1 cellular context compared by ENCODE assay signal in the genomic region with DNA sequence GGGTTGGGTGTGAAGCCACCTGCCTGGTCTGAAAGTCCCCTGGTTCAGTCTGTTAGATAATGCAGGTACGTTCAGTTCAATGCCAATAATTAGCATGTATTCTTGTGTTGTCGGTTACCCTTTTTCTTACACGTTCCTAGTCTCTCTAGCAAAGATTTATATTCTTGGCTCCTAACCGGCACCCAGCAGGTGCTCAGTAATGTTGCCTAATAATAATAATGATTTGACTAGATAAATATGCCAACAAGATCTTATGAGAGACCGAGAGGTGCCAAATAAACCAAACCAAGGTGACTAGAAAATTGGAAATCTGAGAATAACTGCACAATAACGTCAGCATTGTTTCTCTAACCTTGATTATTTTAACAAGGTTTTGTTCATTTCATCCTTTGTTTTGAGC.
TF ChIP-seq lines count a peak whose summit lies in the region.

No MANE protein-coding gene starts in this region.

TF ChIP-seq in HepG2, 621 proteins besides CTCF, POLR2A, EP300 and RAD21:
- no peak for TF ChIP-seq RFX3 (CRISPR knock-in tag; IDR thresholded peaks at IDR 0.05)
- TF ChIP-seq, protein P1, sequence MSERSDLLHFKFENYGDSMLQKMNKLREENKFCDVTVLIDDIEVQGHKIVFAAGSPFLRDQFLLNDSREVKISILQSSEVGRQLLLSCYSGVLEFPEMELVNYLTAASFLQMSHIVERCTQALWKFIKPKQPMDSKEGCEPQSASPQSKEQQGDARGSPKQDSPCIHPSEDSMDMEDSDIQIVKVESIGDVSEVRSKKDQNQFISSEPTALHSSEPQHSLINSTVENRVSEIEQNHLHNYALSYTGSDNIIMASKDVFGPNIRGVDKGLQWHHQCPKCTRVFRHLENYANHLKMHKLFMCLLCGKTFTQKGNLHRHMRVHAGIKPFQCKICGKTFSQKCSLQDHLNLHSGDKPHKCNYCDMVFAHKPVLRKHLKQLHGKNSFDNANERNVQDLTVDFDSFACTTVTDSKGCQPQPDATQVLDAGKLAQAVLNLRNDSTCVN (CRISPR knock-in tag; IDR thresholded peaks at IDR 0.05; ENCODE audit: borderline replicate concordance): no peak
- no peak for TF ChIP-seq ATF7-NPFF (CRISPR knock-in tag; IDR thresholded peaks at IDR 0.05; ENCODE audit: low read depth)
- no peak for TF ChIP-seq ZNF615 (CRISPR knock-in tag; IDR thresholded peaks at IDR 0.05; ENCODE audit: borderline replicate concordance)
- no peak for TF ChIP-seq KLF12 (CRISPR knock-in tag; IDR thresholded peaks at IDR 0.05; ENCODE audit: borderline replicate concordance)
- TF ChIP-seq ZNF207 (IDR thresholded peaks at IDR 0.05; ENCODE audit: borderline replicate concordance): no peak
- no peak for TF ChIP-seq HMG20A (CRISPR knock-in tag; IDR thresholded peaks at IDR 0.05; ENCODE audit: borderline replicate concordance)
- TF ChIP-seq SUZ12 (IDR thresholded peaks at IDR 0.05; ENCODE audit: low read depth, low read length): no peak
- no peak for TF ChIP-seq ZNF772 (CRISPR knock-in tag; IDR thresholded peaks at IDR 0.05)
- TF ChIP-seq, protein P2, sequence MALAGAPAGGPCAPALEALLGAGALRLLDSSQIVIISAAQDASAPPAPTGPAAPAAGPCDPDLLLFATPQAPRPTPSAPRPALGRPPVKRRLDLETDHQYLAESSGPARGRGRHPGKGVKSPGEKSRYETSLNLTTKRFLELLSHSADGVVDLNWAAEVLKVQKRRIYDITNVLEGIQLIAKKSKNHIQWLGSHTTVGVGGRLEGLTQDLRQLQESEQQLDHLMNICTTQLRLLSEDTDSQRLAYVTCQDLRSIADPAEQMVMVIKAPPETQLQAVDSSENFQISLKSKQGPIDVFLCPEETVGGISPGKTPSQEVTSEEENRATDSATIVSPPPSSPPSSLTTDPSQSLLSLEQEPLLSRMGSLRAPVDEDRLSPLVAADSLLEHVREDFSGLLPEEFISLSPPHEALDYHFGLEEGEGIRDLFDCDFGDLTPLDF (CRISPR knock-in tag; IDR thresholded peaks at IDR 0.05): no peak
- TF ChIP-seq GZF1 (CRISPR knock-in tag; IDR thresholded peaks at IDR 0.05): no peak
- TF ChIP-seq MTF2 (CRISPR knock-in tag; IDR thresholded peaks at IDR 0.05; ENCODE audit: borderline replicate concordance): no peak
- TF ChIP-seq MLLT10 (CRISPR knock-in tag; IDR thresholded peaks at IDR 0.05): no peak
- TF ChIP-seq, protein P3, sequence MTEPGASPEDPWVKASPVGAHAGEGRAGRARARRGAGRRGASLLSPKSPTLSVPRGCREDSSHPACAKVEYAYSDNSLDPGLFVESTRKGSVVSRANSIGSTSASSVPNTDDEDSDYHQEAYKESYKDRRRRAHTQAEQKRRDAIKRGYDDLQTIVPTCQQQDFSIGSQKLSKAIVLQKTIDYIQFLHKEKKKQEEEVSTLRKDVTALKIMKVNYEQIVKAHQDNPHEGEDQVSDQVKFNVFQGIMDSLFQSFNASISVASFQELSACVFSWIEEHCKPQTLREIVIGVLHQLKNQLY (CRISPR knock-in tag; IDR thresholded peaks at IDR 0.05): no peak
- TF ChIP-seq ZSCAN25 (CRISPR knock-in tag; IDR thresholded peaks at IDR 0.05): no peak
- no peak for TF ChIP-seq WIZ (CRISPR knock-in tag; IDR thresholded peaks at IDR 0.05)
- TF ChIP-seq SNRNP70 (IDR thresholded peaks at IDR 0.05; ENCODE audit: low read depth, low read length): no peak
- no peak for TF ChIP-seq ZFY (CRISPR knock-in tag; IDR thresholded peaks at IDR 0.05)
- TF ChIP-seq CBX5 (CRISPR knock-in tag; IDR thresholded peaks at IDR 0.05; ENCODE audit: borderline replicate concordance): no peak
